In genomic region chr19:54364775-54365257, GRCh38 we compare ENCODE assay signal across 9 cellular contexts. TPM values are rescaled to one million over a fixed set of nuclear protein-coding genes. Genes with fewer than 3 reads are reported as not detected.
DNase-seq lines count a peak whose midpoint lies in the region; ATAC-seq and TF ChIP-seq lines count a peak whose summit lies in the region.
"Had no signal": no experiment of that assay in that cellular context is flagged by ENCODE, and none has a peak within 500 bp of the region (broad histone marks: within the 10 kb centered on the region; RNA-seq: fewer than 3 reads in every experiment).

Gene LAIR1 (minus strand): TSS chr19:54364931. CDS start chr19:54364804, 127 bp downstream.

- DNase-seq in GF-D8 (lab: John Stamatoyannopoulos, UW) (peak; percentile 96), PC-3 (no peak), erythroblast (lab: John Stamatoyannopoulos, UW) (no peak)
- peak; percentile 68 for DNase-seq in activated CD4-positive, alpha-beta T cell treated with anti-CD3 and anti-CD28 coated beads for 48 hours
- DNase-seq in effector CD8-positive, alpha-beta T cell (lab: John Stamatoyannopoulos, UW), result peak; percentile 8

- no peak for TF ChIP-seq CTCF in PC-3 (conservative IDR thresholded peaks at IDR 0.05; ENCODE audit: low read depth, low read length)

- H3K79me2 ChIP-seq in PC-3 (ENCODE audit: low read length), result no peaks in the 10 kb centered on the region

- no peaks in the 10 kb centered on the region for H3K4me1 ChIP-seq in PC-3 (ENCODE audit: insufficient read depth, low read length)

- CTCF ChIA-PET in PC-3 (lab: Charles Lee), result no interaction called here

- H3K27me3 ChIP-seq in PC-3 (ENCODE audit: low read length), result peaks cover 57% of the 10 kb centered on the region

- no peak within 1 kb of the TSS for H3K9ac ChIP-seq in PC-3 (ENCODE audit: low read length)

- no TSS peak for BruUV-seq in PC-3 (replicated peaks; lab: Mats Ljungman, UMichigan)

- no peak for ATAC-seq in PC-3
- ATAC-seq in GM18868 (IDR thresholded peaks at IDR 0.05; ENCODE audit: unreplicated experiment), result no peak
- ATAC-seq in HG03460 (IDR thresholded peaks at IDR 0.05; ENCODE audit: unreplicated experiment), result no peak

- H3F3A ChIP-seq in PC-3 (ENCODE audit: low read length, unreplicated experiment), result no peaks in the 10 kb centered on the region

- no peaks in the 10 kb centered on the region for H4K20me1 ChIP-seq in PC-3 (ENCODE audit: low read length)

- H2AFZ ChIP-seq in PC-3 (ENCODE audit: low read length), result no peak within 1 kb of the TSS

- POLR2A ChIA-PET in PC-3 (lab: Charles Lee; ENCODE audit: unreplicated experiment), result no interaction called here

- TF ChIP-seq POLR2A in erythroblast (IDR thresholded peaks at IDR 0.05; ENCODE audit: low read length), result no peak

- no peaks in the 10 kb centered on the region for H3K36me3 ChIP-seq in PC-3 (ENCODE audit: low read depth, low read length)

- H3K4me3 ChIP-seq in skin epidermis, result peak within 1 kb of the TSS; percentile 6 to 30 (median 16)
- no peak within 1 kb of the TSS for H3K4me3 ChIP-seq in PC-3 (ENCODE audit: low read length)

- H3K9me3 ChIP-seq in PC-3 (ENCODE audit: low read length), result no peaks in the 10 kb centered on the region

- H3K27ac ChIP-seq in skin epidermis (peak within 1 kb of the TSS in 18 of 21 experiments; percentile 25 to 93 (median 74)), PC-3 (ENCODE audit: low read length) (no peak within 1 kb of the TSS)

- intact Hi-C loops in PC-3 (cut with micrococcal nuclease), result no loop called here

- no peak within 1 kb of the TSS for H3K4me2 ChIP-seq in PC-3 (ENCODE audit: low read length)

- H3K9me2 ChIP-seq in PC-3 (replicated peaks; ENCODE audit: low read length), result no peaks in the 10 kb centered on the region

RNA-seq across cellular contexts. Expression of gene LAIR1, which starts in this region (rescaled TPM):
- total RNA-seq in PC-3 (2014; rRNA removed), result not detected in 2 replicates
- total RNA-seq: NCI-H460 had no signal

Comparison
In these comparisons a context has a peak if more than half of its experiments do, and no peak if none do; other contexts are left out.
1. DNase-seq: peak in GF-D8 (single experiment), activated CD4-positive, alpha-beta T cell treated with anti-CD3 and anti-CD28 coated beads for 48 hours (single experiment) and effector CD8-positive, alpha-beta T cell (single experiment); none in PC-3 (single experiment) and erythroblast (0 of 2).